In genomic region chr9:91192785-91193657, GRCh38 we compare ENCODE assay signal across 8 cellular contexts.
DNase-seq lines count a peak whose midpoint lies in the region; ATAC-seq, FAIRE-seq and TF ChIP-seq lines count a peak whose summit lies in the region.

No MANE protein-coding gene starts in this region.

- H3K4me3 Mint-ChIP-seq in activated CD4-positive, alpha-beta memory T cell treated with anti-CD3 and anti-CD28 coated beads, Interleukin-2, amount 10 ng/mL, durations not matched to agents 7 days and 5 days: peak overlapping the region; percentile 77
- H3K4me3 Mint-ChIP-seq in memory B cell: peak overlapping the region; percentile 90

- peak in 1 of 2 experiments; percentile 9; a peak in 1 of 4 replicates for TF ChIP-seq RAD21 in H1 (IDR thresholded peaks at IDR 0.05 in 1 of 2, conservative IDR thresholded peaks at IDR 0.05 in 1 of 2; ENCODE audit: low read depth in 2 of 2, low read length in 2 of 2)

- H3K56ac ChIP-seq in H1 (replicated peaks; ENCODE audit: insufficient read length, low read depth, low read length): no peak overlapping the region

- peaks cover 0 to 3% (median 0%) of the 10 kb centered on the region in 4 experiments; a peak in 3 of 7 replicates for H3K4me1 ChIP-seq in H1 (replicated peaks in 1 of 4; ENCODE audit: control insufficient read depth in 3 of 4, insufficient read depth in 4 of 4, low read length in 3 of 4)

- no peaks in the 10 kb centered on the region for H3K36me3 ChIP-seq in H1 (ENCODE audit: control insufficient read depth in 2 of 4, insufficient read depth in 4 of 4, low read length in 3 of 4)

- no peak overlapping the region for H4K5ac ChIP-seq in H1 (ENCODE audit: insufficient read length, low read depth, low read length)

- H3K9me3 Mint-ChIP-seq in activated CD4-positive, alpha-beta memory T cell treated with anti-CD3 and anti-CD28 coated beads, Interleukin-2, amount 10 ng/mL, durations not matched to agents 7 days and 5 days: peaks cover 22% of the 10 kb centered on the region
- H3K9me3 Mint-ChIP-seq in memory B cell: peaks cover 6% of the 10 kb centered on the region

- H3K27ac Mint-ChIP-seq in activated CD4-positive, alpha-beta memory T cell treated with anti-CD3 and anti-CD28 coated beads, Interleukin-2, amount 10 ng/mL, durations not matched to agents 7 days and 5 days: peak overlapping the region; percentile 98
- H3K27ac Mint-ChIP-seq in memory B cell: peak overlapping the region; percentile 83

- H2BK15ac ChIP-seq in H1 (ENCODE audit: low read length): no peak overlapping the region

- no peak overlapping the region for H3K23ac ChIP-seq in H1 (ENCODE audit: insufficient read length)

- ATAC-seq in HG02938 (IDR thresholded peaks at IDR 0.05; ENCODE audit: unreplicated experiment): peak; percentile 25
- ATAC-seq in memory B cell (ENCODE audit: low read depth): peak; percentile 35
- ATAC-seq in GM18520 (IDR thresholded peaks at IDR 0.05; ENCODE audit: unreplicated experiment): no peak

- H3K9me3 ChIP-seq in H1 (ENCODE audit: insufficient read depth in 2 of 2, low read depth in 1 of 2, low read length in 1 of 2): peaks cover 2 to 3% of the 10 kb centered on the region in 2 experiments; a peak in 1 of 4 replicates

- no peak overlapping the region; the same call in 1 of the 2 replicates for H2AFZ ChIP-seq in H1 (ENCODE audit: low read length)

- H4K91ac ChIP-seq in H1 (replicated peaks; ENCODE audit: insufficient read length, low read length): no peak overlapping the region

- H3K27me3 Mint-ChIP-seq in activated CD4-positive, alpha-beta memory T cell treated with anti-CD3 and anti-CD28 coated beads, Interleukin-2, amount 10 ng/mL, durations not matched to agents 7 days and 5 days: no peaks in the 10 kb centered on the region
- no peaks in the 10 kb centered on the region for H3K27me3 Mint-ChIP-seq in memory B cell

- H4K8ac ChIP-seq in H1 (ENCODE audit: extremely low read depth, insufficient read depth, low read length): peak overlapping the region; percentile 79; the same call in 1 of the 2 replicates

- H3K4ac ChIP-seq in H1 (replicated peaks; ENCODE audit: insufficient read length, low read depth, low read length): no peak overlapping the region

- peaks cover 2 to 28% (median 22%) of the 10 kb centered on the region in 4 experiments for H3K27me3 ChIP-seq in H1 (replicated peaks in 1 of 4; ENCODE audit: control insufficient read depth in 3 of 4, extremely low read depth in 1 of 4, insufficient read depth in 3 of 4, low read length in 3 of 4)

- no peaks in the 10 kb centered on the region for H3K79me1 ChIP-seq in H1 (ENCODE audit: low read depth, low read length)

- peak; percentile 9 for DNase-seq in GM12865 (ENCODE audit: low read depth)
- peak; percentile 19 for DNase-seq in NCI-H524 treated with DMSO at 0.1 percent for 48 hours (lab: John Stamatoyannopoulos, UW)
- peak; percentile 81 for DNase-seq in activated CD4-positive, alpha-beta memory T cell treated with anti-CD3 and anti-CD28 coated beads, Interleukin-2, amount 10 ng/mL, durations not matched to agents 7 days and 5 days
- peak; percentile 25 to 65 for DNase-seq in H1 (ENCODE audit: low read depth in 1 of 2, low spot score in 2 of 2)
- no peak for DNase-seq in memory B cell (ENCODE audit: low spot score in 2 of 2)
- DNase-seq in stimulated activated CD4-positive, alpha-beta T cell treated with anti-CD3 and anti-CD28 coated beads, TNF-alpha, amount 100 ng/mL, for 4 hours (ENCODE audit: low read depth in 3 of 3): peak; percentile 51 to 66 (median 60)

- 4% methylated on average over 38 of the region's 42 CpGs; no CpG with 5 or more reads in 1 of the 2 experiments for WGBS in H1 (ENCODE audit: extremely low coverage in 1 of 2, insufficient coverage in 1 of 2, insufficient read length in 1 of 2, insufficient replicate concordance in 2 of 2, low coverage in 1 of 2, low lambda C conversion rate in 2 of 2, missing lambda C conversion rate in 1 of 2), 2 experiments

- H3K4me3 ChIP-seq in GM12865 (ENCODE audit: low read depth, low read length) (peak overlapping the region; percentile 57), H1 (ENCODE audit: extremely low read depth in 1 of 4, insufficient read depth in 2 of 4, low read depth in 3 of 4, low read length in 4 of 4) (peak overlapping the region; percentile 26 to 72 (median 60))

- peak overlapping the region; percentile 53; the same call in 1 of the 2 replicates for H2BK12ac ChIP-seq in H1 (ENCODE audit: low read depth, low read length)

- H4K20me1 ChIP-seq in H1 (replicated peaks in 1 of 2; ENCODE audit: control insufficient read depth in 1 of 2, insufficient read depth in 2 of 2, low read length in 2 of 2): no peaks in the 10 kb centered on the region

- no peak overlapping the region for H3K27ac ChIP-seq in H1 (ENCODE audit: low read depth, low read length)

- H3K14ac ChIP-seq in H1 (ENCODE audit: insufficient read length): no peak overlapping the region

- no peak overlapping the region for H2BK120ac ChIP-seq in H1 (replicated peaks; ENCODE audit: low read depth, low read length)

- H3K23me2 ChIP-seq in H1 (ENCODE audit: low read depth, low read length): peaks cover 10% of the 10 kb centered on the region; the same call in 1 of the 2 replicates

- peak overlapping the region; percentile 40; the same call in 1 of the 2 replicates for H3K18ac ChIP-seq in H1 (ENCODE audit: extremely low read depth, low read length)

- no peak overlapping the region for H2BK20ac ChIP-seq in H1 (ENCODE audit: low read length)

- H3K9ac ChIP-seq in H1 (replicated peaks in 1 of 4; ENCODE audit: extremely low read depth in 1 of 4, low read depth in 3 of 4, low read length in 3 of 4): peak overlapping the region in 2 of 4 experiments; percentile 10 to 19; a peak in 2 of 7 replicates

- POLR2A ChIA-PET in activated CD4-positive, alpha-beta memory T cell treated with anti-CD3 and anti-CD28 coated beads, Interleukin-2, amount 10 ng/mL, durations not matched to agents 7 days and 5 days (lab: Charles Lee): interaction anchor here (0.7 to 6.7 kb wide), 23 partner anchors 10 to 236 kb away, joined by 3 to 167 read pairs (median 7); partner anchors contain the start of genes AUH and NFIL3
- POLR2A ChIA-PET in H1 (lab: Charles Lee; ENCODE audit: partially characterized antibody): no interaction called here

- FAIRE-seq in H1 (lab: Jason Lieb, UNC): no peak

- CTCF ChIA-PET in activated CD4-positive, alpha-beta memory T cell treated with anti-CD3 and anti-CD28 coated beads, Interleukin-2, amount 10 ng/mL, durations not matched to agents 7 days and 5 days (lab: Charles Lee): interaction anchor here (0.5 to 2.6 kb wide), 21 partner anchors 13 to 233 kb away, joined by 3 to 15 read pairs (median 4); no protein-coding TSS in a partner anchor
- CTCF ChIA-PET in H1 (lab: Charles Lee; ENCODE audit: partially characterized antibody): interaction anchor here (0.6 to 1.7 kb wide), 11 partner anchors 10 to 209 kb away, joined by 3 to 5 read pairs (median 3); no protein-coding TSS in a partner anchor

- no peak for TF ChIP-seq EP300 in H1 (IDR thresholded peaks at IDR 0.05; ENCODE audit: borderline replicate concordance in 1 of 2, low read depth in 2 of 2, low read length in 2 of 2)

- peaks cover 34% of the 10 kb centered on the region for H3K36me3 Mint-ChIP-seq in activated CD4-positive, alpha-beta memory T cell treated with anti-CD3 and anti-CD28 coated beads, Interleukin-2, amount 10 ng/mL, durations not matched to agents 7 days and 5 days (ENCODE audit: low read depth)
- H3K36me3 Mint-ChIP-seq in memory B cell: no peaks in the 10 kb centered on the region

- no peak for TF ChIP-seq CTCF in GM12865 (IDR thresholded peaks at IDR 0.05; ENCODE audit: insufficient read depth, low read depth, low read length, missing control alignments)
- TF ChIP-seq CTCF in H1 (IDR thresholded peaks at IDR 0.05; ENCODE audit: control extremely low read depth in 1 of 3, insufficient read depth in 1 of 3, low read depth in 1 of 3, low read length in 3 of 3): peak in 2 of 3 experiments; percentile 28 to 36; a peak in 3 of 4 replicates

- no peak overlapping the region for H2BK5ac ChIP-seq in H1 (ENCODE audit: low read depth, low read length)

- peaks cover 69% of the 10 kb centered on the region for H3K4me1 Mint-ChIP-seq in activated CD4-positive, alpha-beta memory T cell treated with anti-CD3 and anti-CD28 coated beads, Interleukin-2, amount 10 ng/mL, durations not matched to agents 7 days and 5 days
- H3K4me1 Mint-ChIP-seq in memory B cell: peaks cover 28% of the 10 kb centered on the region

- TF ChIP-seq POLR2A in H1 (IDR thresholded peaks at IDR 0.05; ENCODE audit: control extremely low read depth in 1 of 2, low read depth in 2 of 2, low read length in 2 of 2): no peak

- H2AK5ac ChIP-seq in H1 (ENCODE audit: low read depth, low read length): no peak overlapping the region

- H3K4me2 ChIP-seq in H1 (ENCODE audit: insufficient read depth in 1 of 2, low read depth in 2 of 2, low read length in 2 of 2): peak overlapping the region; percentile 90 to 99

- no peaks in the 10 kb centered on the region for H3K79me2 ChIP-seq in H1 (ENCODE audit: control insufficient read depth in 1 of 2, insufficient read depth in 2 of 2, low read length in 2 of 2)

TF ChIP-seq in H1, 55 proteins besides CTCF, POLR2A, EP300 and RAD21:
- TF ChIP-seq KDM5A (IDR thresholded peaks at IDR 0.05; ENCODE audit: low read length): no peak
- TF ChIP-seq ZNF274 (IDR thresholded peaks at IDR 0.05; ENCODE audit: borderline replicate concordance, extremely low read depth, low read length): no peak
- TF ChIP-seq ASH2L (IDR thresholded peaks at IDR 0.05; ENCODE audit: low read length): peak; percentile 82
- peak; percentile 36; the same call in 1 of the 2 replicates for TF ChIP-seq JUND (IDR thresholded peaks at IDR 0.05; ENCODE audit: low read length)
- no peak for TF ChIP-seq NRF1 (IDR thresholded peaks at IDR 0.05; ENCODE audit: low read depth, low read length)
- no peak for TF ChIP-seq RFX5 (IDR thresholded peaks at IDR 0.05; ENCODE audit: borderline replicate concordance, low read depth, low read length)
- no peak for TF ChIP-seq BACH1 (IDR thresholded peaks at IDR 0.05; ENCODE audit: low read length)
- TF ChIP-seq TAF7 (optimal IDR thresholded peaks at IDR 0.05; ENCODE audit: borderline replicate concordance, low read depth, low read length): no peak
- TF ChIP-seq POU5F1 (IDR thresholded peaks at IDR 0.05; ENCODE audit: low read depth, low read length): no peak
- peak; percentile 20; the same call in 1 of the 2 replicates for TF ChIP-seq PHF8 (conservative IDR thresholded peaks at IDR 0.05; ENCODE audit: low read depth, low read length)
- TF ChIP-seq SP4 (IDR thresholded peaks at IDR 0.05; ENCODE audit: low read length): no peak

Comparison
In these comparisons a context has a peak if more than half of its experiments do, and no peak if none do; other contexts are left out.
1. DNase-seq: peak in GM12865 (single experiment), NCI-H524 treated with DMSO at 0.1 percent for 48 hours (single experiment), activated CD4-positive, alpha-beta memory T cell treated with anti-CD3 and anti-CD28 coated beads, Interleukin-2, amount 10 ng/mL, durations not matched to agents 7 days and 5 days (single experiment), H1 (2 of 2) and stimulated activated CD4-positive, alpha-beta T cell treated with anti-CD3 and anti-CD28 coated beads, TNF-alpha, amount 100 ng/mL, for 4 hours (3 of 3); none in memory B cell (0 of 2).